ENCODE assay signal across 23 cellular contexts in the genomic region with DNA sequence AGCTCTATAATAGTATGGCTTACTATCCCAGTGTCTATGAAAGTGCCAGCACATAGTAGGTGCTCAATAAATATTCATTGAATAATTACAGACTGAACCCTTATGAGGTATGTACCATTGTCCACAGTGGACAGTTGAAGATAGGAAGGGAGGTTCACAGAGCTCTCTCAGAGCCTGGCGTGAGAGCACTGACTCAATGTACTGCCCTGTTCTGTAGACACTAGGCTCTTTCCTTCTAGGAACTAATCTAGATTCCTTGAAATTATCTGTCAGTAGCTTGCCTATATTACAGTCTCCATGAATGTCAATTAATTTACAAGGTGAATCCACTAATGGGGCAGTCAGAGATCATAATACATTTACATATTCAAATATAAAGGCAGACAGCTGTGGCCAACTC.
DNase-seq lines count a peak whose midpoint lies in the region; ATAC-seq, FAIRE-seq and TF ChIP-seq lines count a peak whose summit lies in the region.
"Had no signal": no experiment of that assay in that cellular context is flagged by ENCODE, and none has a peak within 500 bp of the region (broad histone marks: within the 10 kb centered on the region; RNA-seq: fewer than 3 reads in every experiment).

No MANE protein-coding gene starts in this region.

- H3K27ac ChIP-seq in ACC112 (ENCODE audit: low read depth, low read length) (peak overlapping the region; percentile 84), HepG2 (ENCODE audit: extremely low read length, insufficient read depth, low read length) (peak overlapping the region; percentile 19), subcutaneous abdominal adipose tissue (ENCODE audit: low read depth, low read length) (peak overlapping the region; percentile 81), dorsolateral prefrontal cortex (no peak overlapping the region)
- H3K27ac ChIP-seq: HL-60 had no signal

- no peaks in the 10 kb centered on the region for H4K20me1 ChIP-seq in HepG2 (ENCODE audit: insufficient read depth, low read length)

- no peaks in the 10 kb centered on the region for H3K36me3 ChIP-seq in ACC112 (ENCODE audit: insufficient read depth, low read length)
- H3K36me3 ChIP-seq in HepG2 (replicated peaks in 1 of 2; ENCODE audit: control insufficient read depth in 1 of 2, insufficient read depth in 2 of 2, low read length in 2 of 2) = no peaks in the 10 kb centered on the region
- H3K36me3 ChIP-seq in subcutaneous abdominal adipose tissue (ENCODE audit: control insufficient read depth in 5 of 5, insufficient read depth in 5 of 5, low read length in 5 of 5) = no peaks in the 10 kb centered on the region
- H3K36me3 ChIP-seq: BE2C had no signal

- H3K27ac Mint-ChIP-seq in nephron progenitor cell = no peak overlapping the region
- H3K27ac Mint-ChIP-seq: CD4-positive, CD25-positive, alpha-beta regulatory T cell; CD8-positive, alpha-beta memory T cell; GM23338 had no signal

- CTCF ChIA-PET in HepG2 (lab: Yijun Ruan, JAX; ENCODE audit: low intra/inter-chr PET ratio, low total read pairs) = no interaction called here

- POLR2A ChIA-PET in HepG2 (lab: Yijun Ruan, JAX) = no interaction called here

- TF ChIP-seq EP300 in HepG2 (IDR thresholded peaks at IDR 0.05; ENCODE audit: low read depth in 2 of 2, low read length in 2 of 2) (no peak), HepG2 (CRISPR knock-in tag; IDR thresholded peaks at IDR 0.05; ENCODE audit: borderline replicate concordance) (no peak)

- no peak overlapping the region for H3K4me3 Mint-ChIP-seq in nephron progenitor cell
- H3K4me3 Mint-ChIP-seq: CD4-positive, CD25-positive, alpha-beta regulatory T cell; CD8-positive, alpha-beta memory T cell; GM23338 had no signal

- H3K9ac ChIP-seq in HepG2 (ENCODE audit: insufficient read depth, low read depth, low read length) (no peak overlapping the region), subcutaneous abdominal adipose tissue (ENCODE audit: low read length in 5 of 5) (peak overlapping the region in 1 of 5 donors; percentile 33)

- H3K4me1 ChIP-seq in ACC112 (ENCODE audit: control insufficient read depth, insufficient read depth, low read length, unreplicated experiment) (peaks cover 31% of the 10 kb centered on the region), HepG2 (ENCODE audit: insufficient read depth, low read length) (peaks cover 28% of the 10 kb centered on the region), subcutaneous abdominal adipose tissue (ENCODE audit: control insufficient read depth in 5 of 5, insufficient read depth in 5 of 5, low read length in 5 of 5) (peaks cover 0 to 12% (median 5%) of the 10 kb centered on the region in 5 donors)
- H3K4me1 ChIP-seq: BE2C had no signal

- no peak overlapping the region for H2AFZ ChIP-seq in ACC112 (ENCODE audit: low read length, unreplicated experiment)
- no peak overlapping the region for H2AFZ ChIP-seq in HepG2 (ENCODE audit: low read length)
- H2AFZ ChIP-seq: GM23338 had no signal

- no peaks in the 10 kb centered on the region for H3K4me1 Mint-ChIP-seq in nephron progenitor cell
- H3K4me1 Mint-ChIP-seq: CD4-positive, CD25-positive, alpha-beta regulatory T cell; CD8-positive, alpha-beta memory T cell; GM23338 had no signal

- H3K27me3 Mint-ChIP-seq in nephron progenitor cell (ENCODE audit: low read depth, poor library complexity) = no peaks in the 10 kb centered on the region
- H3K27me3 Mint-ChIP-seq: CD4-positive, CD25-positive, alpha-beta regulatory T cell; CD8-positive, alpha-beta memory T cell had no signal

- H3K4me2 ChIP-seq in HepG2 (ENCODE audit: low read depth, low read length) = no peak overlapping the region
- H3K4me2 ChIP-seq: GM23338 had no signal

- in situ Hi-C loops in HepG2 (cut with HindIII; ENCODE audit: extremely low pct_ligation_motif_present, low pct_unique_long_range_greater_than_20kb) = no loop called here

- BruUV-seq in HepG2 (replicated peaks; lab: Mats Ljungman, UMichigan) = no TSS peak

- TF ChIP-seq CTCF in HepG2 (CRISPR knock-in tag; IDR thresholded peaks at IDR 0.05) (no peak), dorsolateral prefrontal cortex (IDR thresholded peaks at IDR 0.05 in 54 of 56, conservative IDR thresholded peaks at IDR 0.05 in 2 of 56; ENCODE audit: low read depth in 1 of 56, partially characterized antibody in 56 of 56) (no peak), nephron progenitor cell (IDR thresholded peaks at IDR 0.05) (no peak)

- no peak for TF ChIP-seq POLR2A in HepG2 (IDR thresholded peaks at IDR 0.05; ENCODE audit: insufficient read depth in 1 of 2, low read depth in 2 of 2, low read length in 2 of 2)

- H3K9me3 ChIP-seq in HepG2 (ENCODE audit: low read length) (peaks cover 20% of the 10 kb centered on the region), subcutaneous abdominal adipose tissue (ENCODE audit: control insufficient read depth in 5 of 5, low read length in 5 of 5) (no peaks in the 10 kb centered on the region)
- H3K9me3 ChIP-seq: BE2C had no signal

- peaks cover 62% of the 10 kb centered on the region for H3K9me3 Mint-ChIP-seq in nephron progenitor cell

- H3K27me3 ChIP-seq in ACC112 (ENCODE audit: insufficient read depth, low read length) (no peaks in the 10 kb centered on the region), HepG2 (ENCODE audit: control insufficient read depth in 1 of 2, insufficient read depth in 2 of 2, low read length in 2 of 2) (no peaks in the 10 kb centered on the region), subcutaneous abdominal adipose tissue (ENCODE audit: control insufficient read depth in 5 of 5, insufficient read depth in 4 of 5, low read length in 5 of 5) (no peaks in the 10 kb centered on the region), dorsolateral prefrontal cortex (peaks cover 0 to 3% (median 0%) of the 10 kb centered on the region in 45 donors)
- H3K27me3 ChIP-seq: BE2C had no signal

- intact Hi-C loops in HepG2 (cut with micrococcal nuclease; ENCODE audit: unreplicated experiment) = no loop called here
- intact Hi-C loops in dorsolateral prefrontal cortex (cut with DNase I) = no loop called here

- peaks cover 47% of the 10 kb centered on the region for H3K36me3 Mint-ChIP-seq in nephron progenitor cell (ENCODE audit: low read depth)
- H3K36me3 Mint-ChIP-seq: CD4-positive, CD25-positive, alpha-beta regulatory T cell; CD8-positive, alpha-beta memory T cell had no signal

- no peaks in the 10 kb centered on the region for H3K79me2 ChIP-seq in ACC112 (ENCODE audit: control insufficient read depth, insufficient read depth, low read length, unreplicated experiment)
- H3K79me2 ChIP-seq in HepG2 (ENCODE audit: insufficient read depth, low read length) = no peaks in the 10 kb centered on the region

- H3K4me3 ChIP-seq in ACC112 (ENCODE audit: low read depth, low read length) (no peak overlapping the region), HepG2 (replicated peaks in 1 of 3; ENCODE audit: insufficient read depth in 1 of 3, low read depth in 2 of 3, low read length in 3 of 3) (no peak overlapping the region), subcutaneous abdominal adipose tissue (ENCODE audit: low read depth in 1 of 5, low read length in 5 of 5) (no peak overlapping the region), dorsolateral prefrontal cortex (no peak overlapping the region)
- H3K4me3 ChIP-seq: GM23338 had no signal

- no peak for TF ChIP-seq RAD21 in HepG2 (CRISPR knock-in tag; IDR thresholded peaks at IDR 0.05)

- ATAC-seq in HepG2 = peak; percentile 34; the same call in 1 of the 3 replicates
- ATAC-seq: GM23338 had no signal

- whole genome bisulfite sequencing in HepG2 (ENCODE audit: low lambda C conversion rate) = 74% methylated on average over 1 of the region's 1 CpG

- no peak for FAIRE-seq in HepG2 (lab: Jason Lieb, UNC)
- FAIRE-seq: G401.6, GM12891, GM19239, H54 had no signal

- DNase-seq in amniotic epithelial cell (ENCODE audit: low read depth) (peak; percentile 5), HepG2 (ENCODE audit: low spot score) (no peak), dorsolateral prefrontal cortex (no peak), nephron progenitor cell (no peak), NCI-H446 treated with DMSO at 0.1 percent for 48 hours (lab: John Stamatoyannopoulos, UW) (no peak)
- no peak for DNase-seq in stimulated activated CD4-positive, alpha-beta T cell treated with anti-CD3 and anti-CD28 coated beads, Interleukin-4, amount 100 ng/mL, for 1 hour
- DNase-seq: 8988T; ACHN; BE2C; C1 segment of cervical spinal cord; CD4-positive, CD25-positive, alpha-beta regulatory T cell; CD8-positive, alpha-beta memory T cell; COR-L47; DMS 273 treated with DMSO at 0.1 percent for 48 hours; IMR-90 had no signal

Comparison
In these comparisons a context has a peak if more than half of its experiments do, and no peak if none do; other contexts are left out.
1. H3K27ac ChIP-seq: peak in ACC112 (single experiment), HepG2 (single experiment) and subcutaneous abdominal adipose tissue (single experiment); none in dorsolateral prefrontal cortex (0 of 59).